11 cellular contexts compared by ENCODE assay signal in the genomic region with DNA sequence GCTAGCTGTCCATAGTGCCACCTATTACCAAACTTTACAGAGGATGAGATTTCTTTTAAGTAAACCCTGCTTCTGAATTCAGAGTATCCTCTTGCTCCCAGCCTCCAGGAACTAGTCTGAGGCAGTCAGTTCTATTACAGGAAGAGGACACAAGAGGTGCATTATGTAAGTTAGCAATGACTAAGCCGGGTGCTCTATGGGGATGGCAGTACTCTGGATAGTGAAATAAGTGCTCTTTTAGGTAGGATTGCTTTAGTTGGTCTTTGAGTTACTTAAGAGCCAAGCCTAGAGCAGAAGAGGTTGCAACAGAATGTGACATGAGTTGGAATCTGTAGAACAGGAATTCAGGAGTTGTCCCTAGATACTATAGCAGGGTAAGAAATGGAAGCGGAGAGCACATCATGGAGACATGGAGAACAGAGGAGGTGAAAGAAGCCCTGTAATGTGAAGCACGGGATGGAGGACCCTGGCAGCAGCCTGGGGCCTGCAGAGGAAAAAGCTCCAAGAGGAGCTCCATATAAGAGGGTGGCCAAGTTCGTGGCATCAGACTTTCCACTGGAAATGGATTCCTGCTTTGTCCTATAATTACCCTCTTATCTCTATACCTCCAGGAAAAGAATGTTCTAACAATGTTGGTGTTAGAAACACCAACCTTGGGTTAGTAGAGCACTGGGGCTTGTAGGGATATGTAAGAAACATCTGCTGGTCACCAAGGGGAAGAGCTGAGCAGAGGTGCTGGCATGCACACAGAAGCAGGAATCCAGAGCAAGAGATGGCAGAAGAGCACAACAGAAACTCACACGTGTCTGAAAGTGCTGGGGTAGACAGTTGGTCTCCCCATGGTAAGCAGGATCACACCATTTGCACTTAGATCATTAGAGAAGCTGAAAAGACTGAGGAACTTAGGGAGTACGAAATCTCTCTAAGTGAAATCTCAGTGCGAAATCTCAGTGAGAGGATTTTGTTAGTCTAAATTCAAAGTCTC.
A peak's percentile ranks its signal among the peaks of the same experiment; 100 is the strongest.
DNase-seq lines count a peak whose midpoint lies in the region; ATAC-seq and TF ChIP-seq lines count a peak whose summit lies in the region.
"Had no signal": no experiment of that assay in that cellular context is flagged by ENCODE, and none has a peak within 500 bp of the region (broad histone marks: within the 10 kb centered on the region; RNA-seq: fewer than 3 reads in every experiment).

No MANE protein-coding gene starts in this region.

- H3K27me3 ChIP-seq in heart left ventricle: no peaks in the 10 kb centered on the region
- H3K27me3 ChIP-seq in right cardiac atrium (ENCODE audit: control insufficient read depth, insufficient read depth): no peaks in the 10 kb centered on the region
- H3K27me3 ChIP-seq: esophagus squamous epithelium had no signal

- 58 to 74% (median 61%) methylated on average over 6 to 7 of the region's 7 CpGs for WGBS in heart left ventricle, 4 donors
- WGBS in right cardiac atrium: 64% methylated on average over 7 of the region's 7 CpGs

- no peak for TF ChIP-seq POLR2A in heart left ventricle (IDR thresholded peaks at IDR 0.05)

- H3K9me3 ChIP-seq in heart left ventricle (peaks cover 0 to 8% (median 0%) of the 10 kb centered on the region in 12 donors), right cardiac atrium (ENCODE audit: control insufficient read depth, low read length) (no peaks in the 10 kb centered on the region)
- H3K9me3 ChIP-seq: esophagus squamous epithelium had no signal

- in situ Hi-C loops in GM13976 (cut with MboI; ENCODE audit: low sequenced_read_pairs, unreplicated experiment): no loop called here

- H3K36me3 ChIP-seq in heart left ventricle: no peaks in the 10 kb centered on the region
- H3K36me3 ChIP-seq: esophagus squamous epithelium had no signal

- TF ChIP-seq CTCF in heart left ventricle (IDR thresholded peaks at IDR 0.05): no peak
- TF ChIP-seq CTCF in GM13976 (IDR thresholded peaks at IDR 0.05; ENCODE audit: borderline replicate concordance, control extremely low read depth, extremely low read depth, insufficient read depth, missing control alignments): no peak

- DNase-seq in heart left ventricle (no peak), cardiac septum (ENCODE audit: low spot score) (no peak), OCI-M1 (lab: John Stamatoyannopoulos, UW) (peak; percentile 4), right cardiac atrium (no peak), NCI-H1105 treated with DMSO at 0.1 percent for 48 hours (lab: John Stamatoyannopoulos, UW) (no peak), GM13976 (ENCODE audit: low spot score) (no peak)
- no peak for DNase-seq in stimulated activated CD4-positive, alpha-beta T cell treated with anti-CD3 and anti-CD28 coated beads, Interleukin-2, amount 100 ng/mL, for 24 hours
- DNase-seq: esophagus squamous epithelium, immature natural killer cell, natural killer cell had no signal

- H3K4me3 ChIP-seq in heart left ventricle: no peak overlapping the region
- H3K4me3 ChIP-seq in right cardiac atrium (ENCODE audit: low read length): no peak overlapping the region
- H3K4me3 ChIP-seq: esophagus squamous epithelium had no signal

- ATAC-seq in heart left ventricle (peak; percentile 32 to 85 (median 75)), right cardiac atrium (peak; percentile 14 to 50), HG03439 (IDR thresholded peaks at IDR 0.05; ENCODE audit: unreplicated experiment) (no peak)
- ATAC-seq: natural killer cell had no signal

- H3K27ac ChIP-seq in heart left ventricle (no peak overlapping the region), right cardiac atrium (ENCODE audit: low read length) (no peak overlapping the region)
- H3K27ac ChIP-seq: esophagus squamous epithelium had no signal

- intact Hi-C loops in heart left ventricle (cut with DNase I) (no loop called here), cardiac septum (cut with DNase I) (no loop called here), right cardiac atrium (cut with DNase I) (no loop called here)

- H3K4me1 ChIP-seq in heart left ventricle (peaks cover 0 to 14% (median 8%) of the 10 kb centered on the region in 12 donors), right cardiac atrium (ENCODE audit: control insufficient read depth, insufficient read depth, low read length) (no peaks in the 10 kb centered on the region)
- H3K4me1 ChIP-seq: esophagus squamous epithelium had no signal
